ENCODE assay signal across 1 cellular context in the genomic region with DNA sequence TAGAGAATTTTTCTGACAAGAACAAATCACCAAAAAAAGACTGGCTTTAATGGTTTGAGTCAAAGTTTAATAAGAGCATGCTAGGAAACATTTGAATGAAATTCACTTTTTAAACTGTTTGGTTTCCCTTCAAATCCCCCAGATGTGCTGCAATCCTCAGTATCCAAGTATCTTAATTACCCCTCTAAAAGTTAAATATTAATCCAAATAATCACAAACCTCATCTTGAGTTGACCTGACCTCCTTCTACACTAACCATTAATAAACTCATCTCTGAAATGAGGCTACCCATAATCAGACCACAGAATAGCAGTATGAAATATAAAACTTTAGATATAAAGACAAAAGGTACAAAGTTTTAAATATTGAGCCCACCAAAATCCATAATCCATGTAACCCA.
TF ChIP-seq lines count a peak whose summit lies in the region.

No MANE protein-coding gene starts in this region.

TF ChIP-seq in HepG2, 621 proteins besides CTCF, POLR2A, EP300 and RAD21:
- TF ChIP-seq, protein P1, sequence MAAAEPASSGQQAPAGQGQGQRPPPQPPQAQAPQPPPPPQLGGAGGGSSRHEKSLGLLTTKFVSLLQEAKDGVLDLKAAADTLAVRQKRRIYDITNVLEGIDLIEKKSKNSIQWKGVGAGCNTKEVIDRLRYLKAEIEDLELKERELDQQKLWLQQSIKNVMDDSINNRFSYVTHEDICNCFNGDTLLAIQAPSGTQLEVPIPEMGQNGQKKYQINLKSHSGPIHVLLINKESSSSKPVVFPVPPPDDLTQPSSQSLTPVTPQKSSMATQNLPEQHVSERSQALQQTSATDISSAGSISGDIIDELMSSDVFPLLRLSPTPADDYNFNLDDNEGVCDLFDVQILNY (CRISPR knock-in tag; conservative IDR thresholded peaks at IDR 0.05) = no peak
